ENCODE assay signal across 20 cellular contexts in the genomic region with DNA sequence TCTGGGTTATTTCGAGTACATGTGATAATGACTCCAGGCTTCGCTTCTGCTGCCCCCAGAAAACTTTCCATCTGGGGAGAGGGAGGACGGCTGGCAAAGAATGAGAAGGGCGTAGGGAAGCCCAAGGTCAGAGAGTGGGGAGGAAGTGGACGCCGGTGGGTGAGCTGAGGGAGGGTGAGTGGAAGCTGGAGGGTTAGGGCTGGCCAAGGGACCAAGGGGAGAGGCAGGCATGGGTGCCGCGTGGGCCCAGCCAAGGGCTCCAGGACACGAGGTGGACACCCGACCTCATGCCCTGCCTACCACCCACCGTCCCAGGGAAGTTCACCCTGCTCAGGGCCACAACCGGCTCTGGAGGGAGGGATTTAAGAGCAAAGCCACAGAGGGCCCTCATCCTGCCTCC.
DNase-seq lines count a peak whose midpoint lies in the region; ATAC-seq and TF ChIP-seq lines count a peak whose summit lies in the region.
"Had no signal": no experiment of that assay in that cellular context is flagged by ENCODE, and none has a peak within 500 bp of the region (broad histone marks: within the 10 kb centered on the region; RNA-seq: fewer than 3 reads in every experiment).

No MANE protein-coding gene starts in this region.

- H3K4me2 ChIP-seq in neuronal stem cell (ENCODE audit: insufficient read depth, low read length, poor library complexity, severe bottlenecking), result no peak overlapping the region
- H3K4me2 ChIP-seq: BLaER1 treated with 17β-estradiol and CSF1 and Interleukin-3, amounts not matched to agents 10 nM and 100 nM; GM23338 had no signal

- H3K36me3 ChIP-seq in heart left ventricle, result no peaks in the 10 kb centered on the region
- H3K36me3 ChIP-seq in neuronal stem cell (replicated peaks in 1 of 2; ENCODE audit: control insufficient read depth in 2 of 2, insufficient read depth in 2 of 2, low read length in 2 of 2), result no peaks in the 10 kb centered on the region
- H3K36me3 ChIP-seq: BLaER1 treated with 17β-estradiol and CSF1 and Interleukin-3, amounts not matched to agents 10 nM and 100 nM had no signal

- peak overlapping the region; percentile 90 for H2BK15ac ChIP-seq in neuronal stem cell (ENCODE audit: low read length)

- H3K27ac ChIP-seq in VCaP, result peak overlapping the region; percentile 88; the same call in 1 of the 2 replicates
- H3K27ac ChIP-seq in heart left ventricle, result peak overlapping the region; percentile 51 to 100 (median 86)
- H3K27ac ChIP-seq in neuronal stem cell (replicated peaks; ENCODE audit: low read length), result no peak overlapping the region
- H3K27ac ChIP-seq: BLaER1 treated with 17β-estradiol and CSF1 and Interleukin-3, amounts not matched to agents 10 nM and 100 nM had no signal

- H3K23ac ChIP-seq in neuronal stem cell (ENCODE audit: low read depth, low read length, poor library complexity), result peak overlapping the region; percentile 68

- no peak overlapping the region for H3K14ac ChIP-seq in neuronal stem cell (ENCODE audit: low read length)

- peak overlapping the region; percentile 55 for H2BK5ac ChIP-seq in neuronal stem cell (ENCODE audit: low read length)

- no peak overlapping the region for H4K8ac ChIP-seq in neuronal stem cell (ENCODE audit: low read depth, low read length)

- H4K91ac ChIP-seq in neuronal stem cell (ENCODE audit: low read depth, low read length, poor library complexity), result no peak overlapping the region

- ATAC-seq in heart left ventricle (peak in 3 of 4 donors; percentile 9 to 29 (median 20)), left ventricle myocardium superior (peak; percentile 22), HG02840 (IDR thresholded peaks at IDR 0.05; ENCODE audit: low FRiP score, unreplicated experiment) (no peak), GM18520 (IDR thresholded peaks at IDR 0.05; ENCODE audit: unreplicated experiment) (no peak), GM18873 (IDR thresholded peaks at IDR 0.05; ENCODE audit: low FRiP score, unreplicated experiment) (no peak)
- ATAC-seq: GM12878, GM23338, HCT116, HepG2 had no signal

- no peak overlapping the region for H2AFZ ChIP-seq in neuronal stem cell (ENCODE audit: low read length)
- H2AFZ ChIP-seq: GM23338 had no signal

- intact Hi-C loops in heart left ventricle (cut with DNase I), result no loop called here
- intact Hi-C loops in left ventricle myocardium superior (cut with micrococcal nuclease), result no loop called here

- H3K18ac ChIP-seq in neuronal stem cell (ENCODE audit: low read length), result peak overlapping the region; percentile 86

- no peaks in the 10 kb centered on the region for H3K9me3 ChIP-seq in heart left ventricle
- no peaks in the 10 kb centered on the region for H3K9me3 ChIP-seq in neuronal stem cell (replicated peaks in 1 of 2; ENCODE audit: control insufficient read depth in 2 of 2, insufficient read depth in 1 of 2, low read depth in 1 of 2, low read length in 2 of 2)
- H3K9me3 ChIP-seq: BLaER1 treated with 17β-estradiol and CSF1 and Interleukin-3, amounts not matched to agents 10 nM and 100 nM had no signal

- peaks cover 3 to 94% (median 54%) of the 10 kb centered on the region in 12 donors for H3K4me1 ChIP-seq in heart left ventricle
- H3K4me1 ChIP-seq in neuronal stem cell (ENCODE audit: control insufficient read depth in 2 of 2, insufficient read depth in 1 of 2, low read depth in 1 of 2, low read length in 2 of 2), result peaks cover 28 to 32% of the 10 kb centered on the region in 2 donors

- H3K9ac ChIP-seq in neuronal stem cell (ENCODE audit: low read depth, low read length, poor library complexity), result no peak overlapping the region
- H3K9ac ChIP-seq: BLaER1 treated with 17β-estradiol and CSF1 and Interleukin-3, amounts not matched to agents 10 nM and 100 nM had no signal

- no peak overlapping the region for H2BK12ac ChIP-seq in neuronal stem cell (ENCODE audit: low read length)

- peak in 2 of 5 donors; percentile 60 to 62 for DNase-seq in heart left ventricle
- DNase-seq in left ventricle myocardium superior, result no peak
- no peak for DNase-seq in neuronal stem cell (ENCODE audit: low spot score)
- DNase-seq in medulla oblongata (ENCODE audit: extremely low spot score), result no peak
- DNase-seq: CD8-positive, alpha-beta memory T cell; COR-L47; DMS 273 treated with DMSO at 0.1 percent for 48 hours; DMS53; DND-41; EL; HFFc6 had no signal

- no peak overlapping the region for H2BK120ac ChIP-seq in neuronal stem cell (ENCODE audit: low read depth, low read length)

- H3K27me3 ChIP-seq in heart left ventricle (peaks cover 0 to 8% (median 0%) of the 10 kb centered on the region in 9 donors), neuronal stem cell (ENCODE audit: control insufficient read depth in 3 of 3, insufficient read depth in 3 of 3, low read depth in 1 of 3, low read length in 3 of 3) (peaks cover 0 to 83% (median 0%) of the 10 kb centered on the region in 3 experiments)
- H3K27me3 ChIP-seq: BLaER1 treated with 17β-estradiol and CSF1 and Interleukin-3, amounts not matched to agents 10 nM and 100 nM had no signal

- H3K4ac ChIP-seq in neuronal stem cell (ENCODE audit: low read length), result peak overlapping the region; percentile 70

- WGBS in heart left ventricle, 4 donors, result 32 to 54% (median 44%) methylated on average over 8 to 12 of the region's 12 CpGs
- no CpG with 5 or more reads among the region's 12 CpGs for WGBS in neuronal stem cell (ENCODE audit: extremely low coverage in 2 of 2, insufficient read length in 2 of 2, insufficient replicate concordance in 1 of 2), 2 donors

- H3K4me3 ChIP-seq in heart left ventricle, result no peak overlapping the region
- H3K4me3 ChIP-seq in neuronal stem cell (ENCODE audit: low read length in 2 of 2), result no peak overlapping the region
- H3K4me3 ChIP-seq: BLaER1 treated with 17β-estradiol and CSF1 and Interleukin-3, amounts not matched to agents 10 nM and 100 nM; GM12878; GM23338 had no signal

- peak overlapping the region; percentile 76 for H2AK5ac ChIP-seq in neuronal stem cell (ENCODE audit: low read depth, low read length)

- TF ChIP-seq POLR2A in heart left ventricle (IDR thresholded peaks at IDR 0.05), result no peak

- no peak for TF ChIP-seq CTCF in VCaP (conservative IDR thresholded peaks at IDR 0.05)
- no peak for TF ChIP-seq CTCF in heart left ventricle (IDR thresholded peaks at IDR 0.05)

- H3K79me1 ChIP-seq in neuronal stem cell (ENCODE audit: low read depth, low read length), result peaks cover 2% of the 10 kb centered on the region

Comparison
In these comparisons a context has a peak if more than half of its experiments do, and no peak if none do; other contexts are left out.
1. ATAC-seq: peak in heart left ventricle (3 of 4) and left ventricle myocardium superior (single experiment); none in HG02840 (single experiment), GM18520 (single experiment) and GM18873 (single experiment).